Comparison of ENCODE assay signal across 8 cellular contexts in the genomic region with DNA sequence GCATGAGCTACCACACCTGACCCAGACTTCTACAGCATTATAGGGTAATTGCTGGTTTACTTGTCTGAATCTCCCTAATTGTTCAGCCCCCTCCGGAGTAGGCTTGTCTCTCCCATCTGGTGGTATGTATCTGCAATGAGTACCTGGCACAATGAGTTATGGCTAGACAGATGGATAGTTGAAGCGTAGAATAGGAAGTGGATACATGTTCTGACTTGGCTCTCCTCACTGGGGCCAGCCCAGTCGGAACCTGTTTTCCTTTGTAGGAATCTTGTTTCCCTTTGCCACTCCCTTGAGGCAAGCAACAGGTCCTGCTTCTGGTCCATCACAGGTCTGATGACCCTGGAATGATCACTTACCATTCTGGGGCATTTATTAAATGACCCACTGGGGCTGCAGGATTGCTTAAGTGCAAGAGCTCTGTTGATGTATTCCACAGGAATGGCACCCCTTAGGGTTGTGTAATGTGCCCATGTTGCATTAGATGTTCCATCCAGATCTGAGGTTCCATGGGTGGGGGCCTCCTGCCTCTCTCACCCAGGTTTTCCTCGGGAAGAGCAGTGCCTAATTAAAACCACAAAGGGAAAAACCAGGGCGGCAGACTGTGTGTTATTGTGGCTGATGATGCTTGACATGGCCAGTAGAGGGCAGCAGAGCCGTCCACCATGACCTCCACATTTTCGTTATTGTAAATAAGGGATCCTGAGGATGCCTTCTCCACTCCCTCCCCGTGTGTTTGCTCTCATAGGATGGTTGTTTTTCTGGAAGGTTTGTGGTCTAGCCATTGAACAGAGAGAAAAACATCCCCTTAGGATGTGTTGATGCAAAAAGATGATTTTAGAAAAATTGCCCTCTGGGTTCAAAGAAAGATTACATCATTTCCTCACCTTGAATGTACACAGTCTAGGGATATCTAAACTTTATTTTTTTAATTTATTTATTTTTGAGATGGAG. TPM values are rescaled to one million over a fixed set of nuclear protein-coding genes. Genes with fewer than 3 reads are reported as not detected.
A peak's percentile ranks its signal among the peaks of the same experiment; 100 is the strongest.
DNase-seq lines count a peak whose midpoint lies in the region; ATAC-seq and TF ChIP-seq lines count a peak whose summit lies in the region.

No MANE protein-coding gene starts in this region.

- TF ChIP-seq POLR2A in prostate gland (IDR thresholded peaks at IDR 0.05) = no peak

- peaks cover 16% of the 10 kb centered on the region for H3K4me1 Mint-ChIP-seq in activated naive CD8-positive, alpha-beta T cell treated with anti-CD3 and anti-CD28 coated beads, Interleukin-2, amount 50 U/mL, for 24 hours

- H3K36me3 Mint-ChIP-seq in activated naive CD8-positive, alpha-beta T cell treated with anti-CD3 and anti-CD28 coated beads, Interleukin-2, amount 50 U/mL, for 24 hours (ENCODE audit: low read depth) = no peaks in the 10 kb centered on the region

- H3K9me3 Mint-ChIP-seq in activated naive CD8-positive, alpha-beta T cell treated with anti-CD3 and anti-CD28 coated beads, Interleukin-2, amount 50 U/mL, for 24 hours = no peaks in the 10 kb centered on the region

- H3K4me1 ChIP-seq in A673 (ENCODE audit: insufficient read depth, low read length, poor library complexity, severe bottlenecking) (no peaks in the 10 kb centered on the region), cardiac muscle cell (ENCODE audit: low read depth) (no peaks in the 10 kb centered on the region), prostate gland (replicated peaks) (no peaks in the 10 kb centered on the region)

- intact Hi-C loops in A673 (cut with micrococcal nuclease; ENCODE audit: unreplicated experiment) = loop anchor here (1.0 to 5.0 kb wide), 3 partner anchors 46 to 171 kb away; no protein-coding TSS in a partner anchor
- intact Hi-C loops in prostate gland (cut with DNase I) = loop anchor here (5.0 kb wide), 2 partner anchors 46 to 161 kb away; no protein-coding TSS in a partner anchor

- DNase-seq in A673 (ENCODE audit: low spot score) (peak; percentile 67), SW480 (ENCODE audit: low spot score) (peak; percentile 67), cardiac muscle cell (ENCODE audit: low read depth in 1 of 2, low spot score in 1 of 2) (peak; percentile 70 to 80), prostate gland (ENCODE audit: low spot score) (peak; percentile 40), NK-92 (lab: John Stamatoyannopoulos, UW; ENCODE audit: unreplicated experiment) (no peak)
- peak; percentile 40 for DNase-seq in Jurkat, Clone E6-1 (ENCODE audit: low read depth, low spot score)
- DNase-seq in activated naive CD8-positive, alpha-beta T cell treated with anti-CD3 and anti-CD28 coated beads, Interleukin-2, amount 50 U/mL, for 24 hours = peak; percentile 60

- H3K27me3 Mint-ChIP-seq in activated naive CD8-positive, alpha-beta T cell treated with anti-CD3 and anti-CD28 coated beads, Interleukin-2, amount 50 U/mL, for 24 hours = no peaks in the 10 kb centered on the region

- WGBS in prostate gland = 13% methylated on average over 8 of the region's 8 CpGs

- H3K4me3 ChIP-seq in A673 (ENCODE audit: low read depth, low read length, poor library complexity, severe bottlenecking) (no peak overlapping the region), cardiac muscle cell (no peak overlapping the region), prostate gland (no peak overlapping the region)
- no peak overlapping the region for H3K4me3 ChIP-seq in Jurkat, Clone E6-1 (ENCODE audit: low read length)

- H3K27ac Mint-ChIP-seq in activated naive CD8-positive, alpha-beta T cell treated with anti-CD3 and anti-CD28 coated beads, Interleukin-2, amount 50 U/mL, for 24 hours = no peak overlapping the region

- TF ChIP-seq CTCF in A673 (conservative IDR thresholded peaks at IDR 0.05; ENCODE audit: low read depth, low read length) (peak; percentile 87), cardiac muscle cell (IDR thresholded peaks at IDR 0.05; ENCODE audit: low read depth, low read length) (peak; percentile 84), prostate gland (IDR thresholded peaks at IDR 0.05) (peak; percentile 71 to 80 (median 78))

- POLR2A ChIA-PET in A673 (lab: Charles Lee; ENCODE audit: low non-redundant PET) = no interaction called here

- H3K4me3 Mint-ChIP-seq in activated naive CD8-positive, alpha-beta T cell treated with anti-CD3 and anti-CD28 coated beads, Interleukin-2, amount 50 U/mL, for 24 hours = peak overlapping the region; percentile 45

- no peaks in the 10 kb centered on the region for H3K36me3 ChIP-seq in A673 (ENCODE audit: insufficient read depth, low read length, poor library complexity, severe bottlenecking)
- no peaks in the 10 kb centered on the region for H3K36me3 ChIP-seq in cardiac muscle cell
- H3K36me3 ChIP-seq in prostate gland = no peaks in the 10 kb centered on the region

- CTCF ChIA-PET in A673 (lab: Charles Lee) = interaction anchor here (0.6 to 1.9 kb wide), 3 partner anchors 48 to 279 kb away, joined by 4 to 10 read pairs (median 5); no protein-coding TSS in a partner anchor

- BruUV-seq in A673 (replicated peaks; lab: Mats Ljungman, UMichigan) = no TSS peak

- peak; percentile 70 for ATAC-seq in GM18511 (IDR thresholded peaks at IDR 0.05; ENCODE audit: unreplicated experiment)
- ATAC-seq in activated naive CD8-positive, alpha-beta T cell treated with anti-CD3 and anti-CD28 coated beads, Interleukin-2, amount 50 U/mL, for 24 hours = peak; percentile 63

- H3K9me3 ChIP-seq in A673 (ENCODE audit: low read depth, low read length, poor library complexity, severe bottlenecking) = no peaks in the 10 kb centered on the region
- no peaks in the 10 kb centered on the region for H3K9me3 ChIP-seq in cardiac muscle cell (ENCODE audit: low read depth)
- no peaks in the 10 kb centered on the region for H3K9me3 ChIP-seq in prostate gland

- H3K27me3 ChIP-seq in A673 (replicated peaks; ENCODE audit: insufficient read depth, low read depth, low read length, poor library complexity) (no peaks in the 10 kb centered on the region), cardiac muscle cell (no peaks in the 10 kb centered on the region), prostate gland (replicated peaks; ENCODE audit: insufficient read depth) (no peaks in the 10 kb centered on the region)

- no peak overlapping the region for H3K27ac ChIP-seq in A673 (ENCODE audit: low read depth, low read length, poor library complexity, severe bottlenecking)
- H3K27ac ChIP-seq in cardiac muscle cell = no peak overlapping the region
- no peak overlapping the region for H3K27ac ChIP-seq in prostate gland

RNA-seq across cellular contexts. Expression of a gene that starts 58.0 kb away (rescaled TPM):
- total RNA-seq in A673 (2021) = 1.7 and 2.1 TPM in 2 replicates
- polyA plus RNA-seq in Jurkat, Clone E6-1 (2012; ENCODE audit: insufficient read depth, insufficient read length) = 8.2 TPM
- total RNA-seq in cardiac muscle cell = 7.7 and 12.5 TPM in 2 replicates
- polyA plus RNA-seq in cardiac muscle cell = 6.9 and 14.9 TPM in 2 replicates
- 10 to 100 TPM; 28.8 to 30.3 TPM for total RNA-seq in prostate gland
